In the genomic region with DNA sequence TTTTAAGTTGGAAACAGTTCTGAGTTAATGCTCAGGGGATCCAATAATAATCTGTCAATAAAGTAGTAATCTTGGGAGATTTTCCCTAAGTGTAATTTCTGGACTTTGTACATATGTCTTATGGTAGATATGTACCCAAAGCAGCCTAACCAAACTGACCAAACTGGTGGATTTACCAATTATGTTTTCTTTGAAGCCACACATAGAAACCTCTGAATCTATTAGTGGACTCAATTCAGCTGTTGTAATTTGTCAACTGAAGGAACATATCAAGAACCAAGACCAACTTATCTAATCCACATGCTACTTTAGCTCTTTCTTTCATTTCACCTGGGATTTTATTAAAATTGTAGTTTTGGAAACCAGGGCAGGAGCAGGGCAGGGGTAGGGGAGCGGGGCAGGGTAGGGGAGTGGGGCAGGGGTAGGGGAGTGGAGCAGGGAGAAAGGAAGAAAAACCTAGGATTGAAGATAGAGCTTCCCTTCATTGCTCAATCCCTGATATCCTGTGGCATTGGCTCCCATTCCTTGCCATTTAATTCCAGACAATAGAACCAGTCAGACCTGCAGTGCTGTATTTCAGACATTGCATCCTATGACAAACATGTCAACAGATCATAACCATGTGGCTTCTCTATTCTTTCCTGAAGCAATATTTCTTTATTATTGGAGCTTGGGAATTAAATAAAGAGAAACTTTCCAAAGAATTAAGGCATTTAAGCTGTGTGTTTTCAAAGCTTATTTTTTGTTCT, we compare ENCODE assay signal across 11 cellular contexts.
DNase-seq lines count a peak whose midpoint lies in the region; ATAC-seq, FAIRE-seq and TF ChIP-seq lines count a peak whose summit lies in the region.
"Had no signal": no experiment of that assay in that cellular context is flagged by ENCODE, and none has a peak within 500 bp of the region (broad histone marks: within the 10 kb centered on the region; RNA-seq: fewer than 3 reads in every experiment).

No MANE protein-coding gene starts in this region.

- no peak overlapping the region for H3K4me3 Mint-ChIP-seq in astrocyte (ENCODE audit: unreplicated experiment)
- H3K4me3 Mint-ChIP-seq in immature natural killer cell, result no peak overlapping the region

- H3K79me2 ChIP-seq in astrocyte (ENCODE audit: insufficient read depth, low read length), result no peaks in the 10 kb centered on the region

- H3K4me1 ChIP-seq in astrocyte (ENCODE audit: insufficient read depth, low read length), result peaks cover 5% of the 10 kb centered on the region
- H3K4me1 ChIP-seq: Peyer's patch had no signal

- H3K9me3 ChIP-seq in astrocyte (ENCODE audit: insufficient read depth, low read depth, low read length), result no peaks in the 10 kb centered on the region
- H3K9me3 ChIP-seq: Peyer's patch had no signal

- H3K27me3 Mint-ChIP-seq in astrocyte (ENCODE audit: low read depth, unreplicated experiment) (no peaks in the 10 kb centered on the region), immature natural killer cell (ENCODE audit: low read depth in 3 of 3) (peaks cover 0 to 7% (median 3%) of the 10 kb centered on the region in 3 donors)

- H3K27ac ChIP-seq in astrocyte (ENCODE audit: low read depth, low read length), result peak overlapping the region; percentile 18
- H3K27ac ChIP-seq: Peyer's patch had no signal

- H3K36me3 Mint-ChIP-seq in astrocyte (ENCODE audit: low read depth, unreplicated experiment), result no peaks in the 10 kb centered on the region
- no peaks in the 10 kb centered on the region for H3K36me3 Mint-ChIP-seq in immature natural killer cell

- FAIRE-seq in astrocyte (lab: Jason Lieb, UNC), result no peak

- H3K4me2 ChIP-seq in astrocyte (ENCODE audit: low read length), result peak overlapping the region; percentile 44

- peaks cover 13% of the 10 kb centered on the region for H3K4me1 Mint-ChIP-seq in astrocyte (ENCODE audit: low read depth, unreplicated experiment)
- peaks cover 3 to 5% of the 10 kb centered on the region in 2 donors for H3K4me1 Mint-ChIP-seq in immature natural killer cell

- no peaks in the 10 kb centered on the region for H3K36me3 ChIP-seq in astrocyte (ENCODE audit: insufficient read depth, low read length)
- H3K36me3 ChIP-seq: Peyer's patch had no signal

- no peak overlapping the region for H3K4me3 ChIP-seq in astrocyte (ENCODE audit: insufficient read depth, low read depth, low read length)
- H3K4me3 ChIP-seq: lung, Peyer's patch had no signal

- intact Hi-C loops in sciatic nerve (cut with DNase I), result no loop called here

- ATAC-seq in GM19023 (IDR thresholded peaks at IDR 0.05; ENCODE audit: unreplicated experiment), result peak; percentile 14
- ATAC-seq in HG03066 (IDR thresholded peaks at IDR 0.05; ENCODE audit: low read depth, unreplicated experiment), result peak; percentile 16
- peak; percentile 70 for ATAC-seq in sciatic nerve
- no peak for ATAC-seq in HG02885 (IDR thresholded peaks at IDR 0.05; ENCODE audit: poor library complexity, unreplicated experiment)

- no peaks in the 10 kb centered on the region for H3K27me3 ChIP-seq in astrocyte (ENCODE audit: insufficient read depth, low read length)
- H3K27me3 ChIP-seq: Peyer's patch had no signal

- H3K27ac Mint-ChIP-seq in astrocyte (ENCODE audit: unreplicated experiment), result peak overlapping the region; percentile 61
- no peak overlapping the region for H3K27ac Mint-ChIP-seq in immature natural killer cell

- no peak for TF ChIP-seq CTCF in astrocyte (IDR thresholded peaks at IDR 0.05; ENCODE audit: insufficient read depth, low read depth, low read length)

- no peaks in the 10 kb centered on the region for H4K20me1 ChIP-seq in astrocyte (ENCODE audit: insufficient read depth, low read length)

- no peak overlapping the region for H2AFZ ChIP-seq in astrocyte (ENCODE audit: low read depth, low read length)

- no peak overlapping the region for H3K9ac ChIP-seq in astrocyte (ENCODE audit: low read length)

- DNase-seq in astrocyte (ENCODE audit: low read depth) (no peak), sciatic nerve (ENCODE audit: low spot score) (no peak), immature natural killer cell (no peak), NCI-H748 (lab: John Stamatoyannopoulos, UW; ENCODE audit: unreplicated experiment) (no peak)
- DNase-seq: activated CD4-positive, alpha-beta T cell treated with anti-CD3 and anti-CD28 coated beads, Interleukin-2, amount 50 U/mL, for 4 hours; NCI-H1436 treated with DMSO at 0.1 percent for 48 hours; Peyer's patch had no signal

- H3K9me3 Mint-ChIP-seq in astrocyte (ENCODE audit: unreplicated experiment) (no peaks in the 10 kb centered on the region), immature natural killer cell (peaks cover 0 to 4% (median 0%) of the 10 kb centered on the region in 6 donors)
